8 cellular contexts compared by ENCODE assay signal in the genomic region with DNA sequence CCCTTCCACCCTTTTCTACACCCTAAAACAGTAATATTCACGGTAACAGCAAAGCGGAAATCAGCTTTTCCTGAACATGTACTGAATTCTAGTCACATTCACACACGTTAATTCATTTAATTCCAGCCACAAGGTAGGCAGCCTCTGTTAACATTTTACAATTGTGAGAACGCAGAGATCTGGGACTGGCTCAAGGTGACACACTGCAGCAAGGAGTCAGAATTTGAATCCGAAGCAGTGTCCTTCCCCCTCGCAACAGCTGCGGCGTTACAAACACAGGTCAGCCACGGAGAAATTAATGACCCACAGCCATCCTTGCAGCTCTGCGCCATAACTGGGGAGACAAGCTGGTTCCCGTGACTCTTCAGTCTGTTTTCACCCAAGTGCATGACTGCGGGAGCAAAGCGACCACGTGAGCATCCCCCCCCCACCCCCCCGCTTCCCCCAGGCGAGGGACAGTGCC. TPM values are rescaled to one million over a fixed set of nuclear protein-coding genes. Genes with fewer than 3 reads are reported as not detected.
DNase-seq lines count a peak whose midpoint lies in the region; ATAC-seq and TF ChIP-seq lines count a peak whose summit lies in the region.

No MANE protein-coding gene starts in this region.

- peak; percentile 0 for ATAC-seq in mucosa of descending colon
- no peak for ATAC-seq in HG02970 (IDR thresholded peaks at IDR 0.05; ENCODE audit: low FRiP score, unreplicated experiment)

- DNase-seq in NCI-H446 treated with DMSO at 0.1 percent for 48 hours (lab: John Stamatoyannopoulos, UW) = peak; percentile 50
- no peak for DNase-seq in NCI-H446 (lab: John Stamatoyannopoulos, UW)
- no peak for DNase-seq in MG63
- no peak for DNase-seq in mucosa of descending colon
- no peak for DNase-seq in cortex of kidney (lab: John Stamatoyannopoulos, UW)
- DNase-seq in NCI-H1105 (lab: John Stamatoyannopoulos, UW) = no peak

- no peak for TF ChIP-seq CTCF in mucosa of descending colon (IDR thresholded peaks at IDR 0.05)

- peak overlapping the region; percentile 96 for H3K27ac ChIP-seq in cingulate gyrus (ENCODE audit: low read depth, low read length)

- H3K36me3 ChIP-seq in MG63 (peaks cover 34% of the 10 kb centered on the region), mucosa of descending colon (ENCODE audit: low read depth) (peaks cover 6% of the 10 kb centered on the region)

- H3K4me3 ChIP-seq in MG63 (peak overlapping the region; percentile 92), mucosa of descending colon (peak overlapping the region; percentile 77)

- intact Hi-C loops in mucosa of descending colon (cut with DNase I, micrococcal nuclease) = no loop called here

- H3K9me3 ChIP-seq in MG63 (no peaks in the 10 kb centered on the region), mucosa of descending colon (no peaks in the 10 kb centered on the region)

- no peaks in the 10 kb centered on the region for H3K27me3 ChIP-seq in MG63

- peaks cover 25% of the 10 kb centered on the region for H3K4me1 ChIP-seq in mucosa of descending colon (ENCODE audit: low read depth)

RNA-seq across cellular contexts. Expression of a gene that starts 0.8 kb away (rescaled TPM):
- total RNA-seq in MG63 (2014; rRNA removed; shearing (Covaris generic); ENCODE audit: low replicate concordance) = 117 and 129 TPM in 2 replicates
- 100 to 1,000 TPM in 1 of 3 donors, 10 to 100 TPM in 2; 64.3 to 128 (median 80.6) TPM for total RNA-seq in mucosa of descending colon
